18 cellular contexts compared by ENCODE assay signal in genomic region chr2:144606756-144607498, GRCh38.
DNase-seq lines count a peak whose midpoint lies in the region; ATAC-seq and TF ChIP-seq lines count a peak whose summit lies in the region.
"Had no signal": no experiment of that assay in that cellular context is flagged by ENCODE, and none has a peak within 500 bp of the region (broad histone marks: within the 10 kb centered on the region; RNA-seq: fewer than 3 reads in every experiment).

No MANE protein-coding gene starts in this region.

- peak; percentile 73 for ATAC-seq in Right ventricle myocardium superior (ENCODE audit: poor library complexity)
- no peak for ATAC-seq in stimulated activated naive CD8-positive, alpha-beta T cell treated with anti-CD3 and anti-CD28 coated beads, Interleukin-15, amount 100 ng/mL, for 72 hours

- H3K4me1 Mint-ChIP-seq in stimulated activated naive CD8-positive, alpha-beta T cell treated with anti-CD3 and anti-CD28 coated beads, Interleukin-15, amount 100 ng/mL, for 72 hours: peaks cover 6% of the 10 kb centered on the region

- no peak for TF ChIP-seq POLR2A in Peyer's patch (IDR thresholded peaks at IDR 0.05)

- H3K27me3 ChIP-seq in Peyer's patch: no peaks in the 10 kb centered on the region
- no peaks in the 10 kb centered on the region for H3K27me3 ChIP-seq in rectal smooth muscle tissue (ENCODE audit: control insufficient read depth, insufficient read depth, low read length)

- H3K4me1 ChIP-seq in Peyer's patch (no peaks in the 10 kb centered on the region), rectal smooth muscle tissue (ENCODE audit: control insufficient read depth, insufficient read depth, low read length) (no peaks in the 10 kb centered on the region)

- no peak overlapping the region for H3K27ac Mint-ChIP-seq in stimulated activated naive CD8-positive, alpha-beta T cell treated with anti-CD3 and anti-CD28 coated beads, Interleukin-15, amount 100 ng/mL, for 72 hours
- H3K27ac Mint-ChIP-seq: brain, endodermal cell had no signal

- H3K4me3 Mint-ChIP-seq in stimulated activated naive CD8-positive, alpha-beta T cell treated with anti-CD3 and anti-CD28 coated beads, Interleukin-15, amount 100 ng/mL, for 72 hours: no peak overlapping the region
- H3K4me3 Mint-ChIP-seq: brain, endodermal cell had no signal

- H3K9me3 Mint-ChIP-seq in stimulated activated naive CD8-positive, alpha-beta T cell treated with anti-CD3 and anti-CD28 coated beads, Interleukin-15, amount 100 ng/mL, for 72 hours: no peaks in the 10 kb centered on the region
- H3K9me3 Mint-ChIP-seq: endodermal cell had no signal

- intact Hi-C loops in Right ventricle myocardium superior (cut with DNase I): no loop called here

- TF ChIP-seq CTCF in Peyer's patch (IDR thresholded peaks at IDR 0.05): no peak

- no peaks in the 10 kb centered on the region for H3K9me3 ChIP-seq in Peyer's patch
- H3K9me3 ChIP-seq: mucosa of descending colon had no signal

- DNase-seq in CD1c-positive myeloid dendritic cell (ENCODE audit: extremely low spot score) (peak; percentile 73), Peyer's patch (no peak), Right ventricle myocardium superior (no peak), NCI-H2196 treated with DMSO at 0.1 percent for 48 hours (lab: John Stamatoyannopoulos, UW; ENCODE audit: unreplicated experiment) (no peak), NCI-H1694 treated with DMSO at 0.1 percent for 48 hours (lab: John Stamatoyannopoulos, UW) (no peak)
- no peak for DNase-seq in stimulated activated naive CD8-positive, alpha-beta T cell treated with anti-CD3 and anti-CD28 coated beads, Interleukin-15, amount 100 ng/mL, for 72 hours
- DNase-seq in activated CD8-positive, alpha-beta memory T cell treated with anti-CD3 and anti-CD28 coated beads for 24 hours: no peak
- DNase-seq: ACHN; activated CD4-positive, CD25-positive, alpha-beta regulatory T cell; activated CD8-positive, alpha-beta memory T cell treated with anti-CD3 and anti-CD28 coated beads, Interleukin-2, amount 50 U/mL, for 4 hours; activated naive CD4-positive, alpha-beta T cell treated with Interleukin-2 at 50 U/mL for 16 hours; endodermal cell; foreskin melanocyte; GF-D8; NCI-H446 had no signal

- H3K27ac ChIP-seq in Peyer's patch (peak overlapping the region in 3 of 4 donors; percentile 11 to 64 (median 39)), rectal smooth muscle tissue (ENCODE audit: low read depth, low read length) (peak overlapping the region; percentile 65)

- peaks cover 16% of the 10 kb centered on the region for H3K27me3 Mint-ChIP-seq in stimulated activated naive CD8-positive, alpha-beta T cell treated with anti-CD3 and anti-CD28 coated beads, Interleukin-15, amount 100 ng/mL, for 72 hours
- H3K27me3 Mint-ChIP-seq: brain had no signal

- H3K9ac ChIP-seq in rectal smooth muscle tissue (ENCODE audit: low read length): no peak overlapping the region

- H3K36me3 ChIP-seq in Peyer's patch (no peaks in the 10 kb centered on the region), rectal smooth muscle tissue (ENCODE audit: control insufficient read depth, insufficient read depth, low read length) (no peaks in the 10 kb centered on the region)

- H3K4me3 ChIP-seq in Peyer's patch (no peak overlapping the region), rectal smooth muscle tissue (ENCODE audit: low read length) (no peak overlapping the region)
- H3K4me3 ChIP-seq: mucosa of descending colon had no signal
